Comparison of ENCODE assay signal across 8 cellular contexts in genomic region chr17:16905792-16906191, GRCh38.
DNase-seq lines count a peak whose midpoint lies in the region; TF ChIP-seq lines count a peak whose summit lies in the region.
"Not testable (repeated sequence)": the region's sequence is repeated elsewhere in the genome, so short reads cannot be mapped to it uniquely, and the experiment has no call there.

No MANE protein-coding gene starts in this region.

- H3K9me3 ChIP-seq in adipocyte (ENCODE audit: control insufficient read depth, low read length), result not testable (repeated sequence)

- not testable (repeated sequence) for H3K4me3 Mint-ChIP-seq in osteocyte (ENCODE audit: unreplicated experiment)

- H3K4me3 ChIP-seq in adipocyte (ENCODE audit: low read length); foreskin fibroblast (ENCODE audit: low read depth in 1 of 2, low read length in 2 of 2): not testable (repeated sequence)

- peaks cover 27% of the 10 kb centered on the region for H3K4me1 Mint-ChIP-seq in osteocyte (ENCODE audit: unreplicated experiment)

- not testable (repeated sequence) for H3K36me3 Mint-ChIP-seq in osteocyte (ENCODE audit: unreplicated experiment)

- H3K36me3 ChIP-seq in adipocyte (ENCODE audit: control insufficient read depth, insufficient read depth, low read length, severe bottlenecking), result not testable (repeated sequence)

- DNase-seq in A172 (ENCODE audit: low spot score), result peak; percentile 88
- peak; percentile 84 for DNase-seq in Daoy (ENCODE audit: low read depth)
- DNase-seq in HS-5 (ENCODE audit: low read depth), result peak; percentile 86
- DNase-seq in RKO (ENCODE audit: low spot score), result peak; percentile 58
- peak; percentile 73 for DNase-seq in adipocyte (ENCODE audit: low read depth)
- peak; percentile 61 for DNase-seq in dedifferentiated amniotic fluid mesenchymal stem cell (ENCODE audit: extremely low spot score)
- peak; percentile 78 to 82 for DNase-seq in foreskin fibroblast
- DNase-seq in osteocyte (ENCODE audit: extremely low spot score, unreplicated experiment), result not testable (repeated sequence)

- H3K9me3 Mint-ChIP-seq in osteocyte (ENCODE audit: unreplicated experiment), result peaks cover 11% of the 10 kb centered on the region

- not testable (repeated sequence) for TF ChIP-seq CTCF in foreskin fibroblast (IDR thresholded peaks at IDR 0.05; ENCODE audit: low read depth, low read length); osteocyte (IDR thresholded peaks at IDR 0.05)

- H3K27ac Mint-ChIP-seq in osteocyte (ENCODE audit: unreplicated experiment), result peak overlapping the region; percentile 46

- peaks cover 12% of the 10 kb centered on the region for H3K4me1 ChIP-seq in adipocyte (ENCODE audit: control insufficient read depth, insufficient read depth, low read length)

- H3K27me3 Mint-ChIP-seq in osteocyte (ENCODE audit: unreplicated experiment), result peaks cover 24% of the 10 kb centered on the region

- H3K27me3 ChIP-seq in adipocyte (replicated peaks; ENCODE audit: control insufficient read depth, insufficient read depth, low read length), result peaks cover 29% of the 10 kb centered on the region

- H3K9ac ChIP-seq in adipocyte (ENCODE audit: low read length), result not testable (repeated sequence)
